In the genomic region with DNA sequence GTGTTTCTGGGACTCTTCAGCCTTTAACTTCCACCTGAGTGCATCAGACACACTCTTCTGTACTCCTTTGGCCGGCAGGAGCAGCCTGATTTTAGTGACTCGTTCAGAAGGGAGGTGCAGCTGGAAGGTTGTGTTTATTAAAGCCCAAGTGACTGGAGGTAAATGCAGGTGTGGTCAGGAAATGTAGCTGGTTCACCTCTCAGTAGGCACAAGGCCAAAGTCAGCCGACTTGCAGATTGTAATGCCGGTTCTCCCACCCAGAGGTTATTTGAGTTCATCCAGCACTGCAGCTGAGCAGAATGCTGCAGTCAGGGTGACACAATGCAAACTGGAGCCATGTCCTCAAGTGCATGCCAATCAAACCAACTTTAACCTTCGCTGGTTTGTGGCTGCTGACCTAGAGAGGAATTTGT, we compare ENCODE assay signal across 11 cellular contexts.
DNase-seq lines count a peak whose midpoint lies in the region; ATAC-seq and TF ChIP-seq lines count a peak whose summit lies in the region.
"Had no signal": no experiment of that assay in that cellular context is flagged by ENCODE, and none has a peak within 500 bp of the region (broad histone marks: within the 10 kb centered on the region; RNA-seq: fewer than 3 reads in every experiment).

No MANE protein-coding gene starts in this region.

- in situ Hi-C loops in mammary epithelial cell (cut with MboI; ENCODE audit: low sequenced_read_pairs in 2 of 2): no loop called here

- H3K9me3 ChIP-seq in mammary epithelial cell (replicated peaks; ENCODE audit: insufficient read depth, low read length): no peaks in the 10 kb centered on the region
- no peaks in the 10 kb centered on the region for H3K9me3 ChIP-seq in lung (ENCODE audit: control insufficient read depth in 2 of 2, insufficient read depth in 1 of 2, low read length in 1 of 2)
- no peaks in the 10 kb centered on the region for H3K9me3 ChIP-seq in MG63

- dilution Hi-C loops in mammary epithelial cell (cut with HindIII; ENCODE audit: low sequenced_read_pairs): no loop called here

- POLR2A ChIA-PET in activated CD4-positive, alpha-beta memory T cell treated with anti-CD3 and anti-CD28 coated beads, Interleukin-2, amount 10 ng/mL, durations not matched to agents 7 days and 5 days (lab: Charles Lee): no interaction called here

- H3K27me3 ChIP-seq in GM23338 (ENCODE audit: insufficient read depth) (no peaks in the 10 kb centered on the region), mammary epithelial cell (ENCODE audit: insufficient read depth, low read length) (no peaks in the 10 kb centered on the region), lung (ENCODE audit: control insufficient read depth, insufficient read depth) (no peaks in the 10 kb centered on the region), MG63 (peaks cover 5% of the 10 kb centered on the region; the same call in 1 of the 2 replicates)

- no TSS peak for BruUV-seq in mammary epithelial cell (replicated peaks; lab: Mats Ljungman, UMichigan)

- no peaks in the 10 kb centered on the region for H3K9me3 Mint-ChIP-seq in GM23338
- no peaks in the 10 kb centered on the region for H3K9me3 Mint-ChIP-seq in activated CD4-positive, alpha-beta memory T cell treated with anti-CD3 and anti-CD28 coated beads, Interleukin-2, amount 10 ng/mL, durations not matched to agents 7 days and 5 days

- no peaks in the 10 kb centered on the region for H3K27me3 Mint-ChIP-seq in GM23338 (ENCODE audit: insufficient read depth, low read depth, poor library complexity)
- H3K27me3 Mint-ChIP-seq in activated CD4-positive, alpha-beta memory T cell treated with anti-CD3 and anti-CD28 coated beads, Interleukin-2, amount 10 ng/mL, durations not matched to agents 7 days and 5 days: peaks cover 23% of the 10 kb centered on the region

- H4K20me1 ChIP-seq in GM23338 (replicated peaks; ENCODE audit: insufficient read depth) (0 out of 2 replicates have a peak, but pooled peaks cover 6% of the 10 kb centered on the region), mammary epithelial cell (ENCODE audit: insufficient read depth, low read length) (no peaks in the 10 kb centered on the region)

- H3K4me1 ChIP-seq in GM23338 (ENCODE audit: insufficient read depth) (no peaks in the 10 kb centered on the region), mammary epithelial cell (ENCODE audit: insufficient read depth, low read length) (peaks cover 13% of the 10 kb centered on the region), lung (ENCODE audit: control insufficient read depth in 2 of 2, insufficient read depth in 2 of 2, low read length in 2 of 2) (peaks cover 5 to 14% of the 10 kb centered on the region in 2 donors)

- no peak overlapping the region for H3K9ac ChIP-seq in mammary epithelial cell (ENCODE audit: insufficient read depth, low read length)

- DNase-seq in GM23338 (ENCODE audit: low spot score) (peak; percentile 9), NCI-H2081 treated with DMSO at 0.1 percent for 48 hours (lab: John Stamatoyannopoulos, UW) (peak; percentile 19), mammary epithelial cell (peak; percentile 84), lung (ENCODE audit: low spot score) (peak; percentile 74), MG63 (no peak)
- no peak for DNase-seq in activated CD4-positive, alpha-beta memory T cell treated with anti-CD3 and anti-CD28 coated beads, Interleukin-2, amount 10 ng/mL, durations not matched to agents 7 days and 5 days
- DNase-seq: activated T-cell treated with anti-CD3 and anti-CD28 coated beads, Interleukin-2, amount 50 U/mL, for 48 hours; NCI-H1048; nucleus accumbens had no signal

- intact Hi-C loops in mammary epithelial cell (cut with micrococcal nuclease): loop anchor here (10.0 kb wide), 1 partner anchor 520 kb away; a partner anchor contains a TSS

- WGBS in mammary epithelial cell (ENCODE audit: low coverage, missing lambda C conversion rate): 12% methylated on average over 5 of the region's 5 CpGs
- 27 to 54% methylated on average over 5 of the region's 5 CpGs for WGBS in lung, 2 donors

- no peak overlapping the region for H3K4me3 Mint-ChIP-seq in GM23338
- H3K4me3 Mint-ChIP-seq in activated CD4-positive, alpha-beta memory T cell treated with anti-CD3 and anti-CD28 coated beads, Interleukin-2, amount 10 ng/mL, durations not matched to agents 7 days and 5 days: no peak overlapping the region

- no peak for TF ChIP-seq CTCF in GM23338 (conservative IDR thresholded peaks at IDR 0.05; ENCODE audit: low read depth in 2 of 2)
- TF ChIP-seq CTCF in mammary epithelial cell (conservative IDR thresholded peaks at IDR 0.05 in 1 of 2, IDR thresholded peaks at IDR 0.05 in 1 of 2; ENCODE audit: extremely low read depth in 1 of 2, insufficient read depth in 1 of 2, low read depth in 1 of 2, low read length in 2 of 2): no peak
- TF ChIP-seq CTCF in lung (IDR thresholded peaks at IDR 0.05; ENCODE audit: control extremely low read depth, extremely low read depth): no peak

- no peak overlapping the region for H3K4me2 ChIP-seq in GM23338
- H3K4me2 ChIP-seq in mammary epithelial cell (ENCODE audit: insufficient read depth, low read depth, low read length): peak overlapping the region; percentile 12

- no peak overlapping the region; the same call in 1 of the 2 replicates for H3K27ac Mint-ChIP-seq in GM23338
- H3K27ac Mint-ChIP-seq in activated CD4-positive, alpha-beta memory T cell treated with anti-CD3 and anti-CD28 coated beads, Interleukin-2, amount 10 ng/mL, durations not matched to agents 7 days and 5 days: no peak overlapping the region

- no peaks in the 10 kb centered on the region for H3K79me2 ChIP-seq in GM23338 (replicated peaks; ENCODE audit: insufficient read depth)
- H3K79me2 ChIP-seq in mammary epithelial cell (ENCODE audit: insufficient read depth, low read length): no peaks in the 10 kb centered on the region

- H3K36me3 ChIP-seq in GM23338 (ENCODE audit: insufficient read depth) (no peaks in the 10 kb centered on the region), mammary epithelial cell (ENCODE audit: insufficient read depth, low read length) (no peaks in the 10 kb centered on the region), lung (ENCODE audit: control insufficient read depth in 2 of 2, insufficient read depth in 2 of 2, low read length in 2 of 2) (no peaks in the 10 kb centered on the region), MG63 (no peaks in the 10 kb centered on the region)

- no peak overlapping the region for H2AFZ ChIP-seq in GM23338
- no peak overlapping the region for H2AFZ ChIP-seq in mammary epithelial cell (ENCODE audit: low read depth, low read length)

- H3K9me2 ChIP-seq in GM23338 (ENCODE audit: insufficient read depth): 0 out of 2 replicates have a peak, but pooled peaks cover 2% of the 10 kb centered on the region

- H3K27ac ChIP-seq in GM23338 (ENCODE audit: low read depth) (no peak overlapping the region), mammary epithelial cell (ENCODE audit: insufficient read depth, low read depth, low read length) (no peak overlapping the region), lung (ENCODE audit: low read depth in 1 of 2, low read length in 1 of 2) (no peak overlapping the region)

- CTCF ChIA-PET in mammary epithelial cell (lab: Charles Lee; ENCODE audit: low non-redundant PET): no interaction called here
- CTCF ChIA-PET in activated CD4-positive, alpha-beta memory T cell treated with anti-CD3 and anti-CD28 coated beads, Interleukin-2, amount 10 ng/mL, durations not matched to agents 7 days and 5 days (lab: Charles Lee): no interaction called here

- ATAC-seq in GM23338 (peak; percentile 78), lung (ENCODE audit: insufficient read depth, low FRiP score) (peak; percentile 54), GM18867 (IDR thresholded peaks at IDR 0.05; ENCODE audit: unreplicated experiment) (no peak), GM19023 (IDR thresholded peaks at IDR 0.05; ENCODE audit: unreplicated experiment) (no peak)

- H3F3A ChIP-seq in GM23338 (replicated peaks; ENCODE audit: low read depth): no peaks in the 10 kb centered on the region

- peaks cover 16% of the 10 kb centered on the region for H3K4me1 Mint-ChIP-seq in GM23338
- no peaks in the 10 kb centered on the region for H3K4me1 Mint-ChIP-seq in activated CD4-positive, alpha-beta memory T cell treated with anti-CD3 and anti-CD28 coated beads, Interleukin-2, amount 10 ng/mL, durations not matched to agents 7 days and 5 days

- no peak overlapping the region for H3K4me3 ChIP-seq in GM23338
- no peak overlapping the region for H3K4me3 ChIP-seq in mammary epithelial cell (replicated peaks in 1 of 3; ENCODE audit: insufficient read depth in 1 of 3, low read depth in 2 of 3, low read length in 3 of 3)
- no peak overlapping the region for H3K4me3 ChIP-seq in lung
- H3K4me3 ChIP-seq in MG63: no peak overlapping the region

- H3K36me3 Mint-ChIP-seq in GM23338 (ENCODE audit: low read depth): no peaks in the 10 kb centered on the region
- H3K36me3 Mint-ChIP-seq in activated CD4-positive, alpha-beta memory T cell treated with anti-CD3 and anti-CD28 coated beads, Interleukin-2, amount 10 ng/mL, durations not matched to agents 7 days and 5 days (ENCODE audit: low read depth): no peaks in the 10 kb centered on the region

TF ChIP-seq in GM23338, 12 proteins besides CTCF, POLR2A, EP300 and RAD21 (continues in another document):
- TF ChIP-seq, protein P1, sequence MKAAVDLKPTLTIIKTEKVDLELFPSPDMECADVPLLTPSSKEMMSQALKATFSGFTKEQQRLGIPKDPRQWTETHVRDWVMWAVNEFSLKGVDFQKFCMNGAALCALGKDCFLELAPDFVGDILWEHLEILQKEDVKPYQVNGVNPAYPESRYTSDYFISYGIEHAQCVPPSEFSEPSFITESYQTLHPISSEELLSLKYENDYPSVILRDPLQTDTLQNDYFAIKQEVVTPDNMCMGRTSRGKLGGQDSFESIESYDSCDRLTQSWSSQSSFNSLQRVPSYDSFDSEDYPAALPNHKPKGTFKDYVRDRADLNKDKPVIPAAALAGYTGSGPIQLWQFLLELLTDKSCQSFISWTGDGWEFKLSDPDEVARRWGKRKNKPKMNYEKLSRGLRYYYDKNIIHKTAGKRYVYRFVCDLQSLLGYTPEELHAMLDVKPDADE (IDR thresholded peaks at IDR 0.05): no peak

Comparison
In these comparisons a context has a peak if more than half of its experiments do, and no peak if none do; other contexts are left out.
1. ATAC-seq: peak in GM23338 (single experiment) and lung (single experiment); none in GM18867 (single experiment) and GM19023 (single experiment).
2. DNase-seq: peak in GM23338 (single experiment), NCI-H2081 treated with DMSO at 0.1 percent for 48 hours (single experiment), mammary epithelial cell (single experiment) and lung (single experiment); none in activated CD4-positive, alpha-beta memory T cell treated with anti-CD3 and anti-CD28 coated beads, Interleukin-2, amount 10 ng/mL, durations not matched to agents 7 days and 5 days (single experiment) and MG63 (single experiment).